Comparison of ENCODE assay signal across 14 cellular contexts in genomic region chr6:105759015-105759414, GRCh38.
"Had no signal": no experiment of that assay in that cellular context is flagged by ENCODE, and none has a peak within 500 bp of the region (broad histone marks: within the 10 kb centered on the region; RNA-seq: fewer than 3 reads in every experiment).

No MANE protein-coding gene starts in this region.

- H3K4me3 ChIP-seq: dorsolateral prefrontal cortex, esophagus muscularis mucosa, tibial artery had no signal

- H3K27me3 ChIP-seq: esophagus muscularis mucosa, tibial artery had no signal

- DNase-seq: activated naive CD4-positive, alpha-beta T cell; anterior cingulate cortex; dorsolateral prefrontal cortex; endodermal cell; hypothalamus; kidney glomerular epithelial cell; nucleus accumbens; stimulated activated CD4-positive, alpha-beta T cell treated with anti-CD3 and anti-CD28 coated beads, Interleukin-15, amount 100 ng/mL, for 24 hours; stimulated activated CD4-positive, alpha-beta T cell treated with anti-CD3 and anti-CD28 coated beads, Interleukin-4, amount 100 ng/mL, for 1 hour; stimulated activated naive CD4-positive, alpha-beta T cell; T1000; tibial artery had no signal

- ATAC-seq: activated CD4-positive, CD25-positive, alpha-beta regulatory T cell treated with anti-CD3 and anti-CD28 coated beads, Interleukin-2, amount 50 U/mL, for 24 hours had no signal

- H3K36me3 ChIP-seq: esophagus muscularis mucosa, tibial artery had no signal

- H3K9me3 ChIP-seq: esophagus muscularis mucosa, tibial artery had no signal

- H3K27ac ChIP-seq: dorsolateral prefrontal cortex, esophagus muscularis mucosa, tibial artery had no signal
